ENCODE assay signal across 11 cellular contexts in the genomic region with DNA sequence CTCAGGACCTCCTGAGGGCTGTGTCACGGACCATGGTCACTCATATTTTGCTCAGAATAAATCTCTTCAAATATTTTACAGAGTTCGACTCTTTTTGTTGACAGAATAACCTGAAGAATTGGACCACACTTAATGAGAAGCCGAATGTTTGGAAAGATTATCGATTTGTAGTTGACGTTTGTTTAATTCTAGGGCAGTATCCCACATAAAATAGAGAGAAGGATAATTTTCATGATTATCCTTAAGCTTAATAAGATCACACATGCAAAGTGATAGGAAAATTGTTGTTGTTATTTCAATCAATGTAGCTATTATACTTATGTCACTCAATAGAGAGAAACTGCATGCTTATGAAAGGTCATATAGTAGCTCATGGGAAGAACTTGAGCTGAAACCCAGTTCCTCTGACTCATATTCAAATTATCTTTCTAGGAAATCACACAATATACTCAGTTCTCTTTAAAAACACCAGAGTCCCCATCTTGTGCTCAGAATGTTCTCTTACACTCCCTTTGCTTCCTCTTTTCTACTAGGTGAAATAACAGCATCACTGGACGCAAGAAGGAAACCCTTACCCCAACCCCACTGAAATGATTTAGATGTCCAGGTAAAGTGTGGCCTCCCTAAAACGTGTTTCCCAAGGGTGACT.
A peak's percentile ranks its signal among the peaks of the same experiment; 100 is the strongest.
DNase-seq lines count a peak whose midpoint lies in the region; ATAC-seq, FAIRE-seq and TF ChIP-seq lines count a peak whose summit lies in the region.
"Had no signal": no experiment of that assay in that cellular context is flagged by ENCODE, and none has a peak within 500 bp of the region (broad histone marks: within the 10 kb centered on the region; RNA-seq: fewer than 3 reads in every experiment).

No MANE protein-coding gene starts in this region.

- FAIRE-seq in GM12891 (lab: Jason Lieb, UNC) = no peak
- FAIRE-seq: H1 had no signal

- ATAC-seq in GM21381 (IDR thresholded peaks at IDR 0.05; ENCODE audit: unreplicated experiment) = peak; percentile 73
- ATAC-seq in HG03196 (IDR thresholded peaks at IDR 0.05; ENCODE audit: unreplicated experiment) = peak; percentile 71
- peak; percentile 67 for ATAC-seq in activated CD8-positive, alpha-beta T cell treated with anti-CD3 and anti-CD28 coated beads for 36 hours
- no peak for ATAC-seq in GM19328 (IDR thresholded peaks at IDR 0.05; ENCODE audit: unreplicated experiment)

- CTCF ChIA-PET in activated CD8-positive, alpha-beta T cell treated with anti-CD3 and anti-CD28 coated beads for 36 hours (lab: Charles Lee) = no interaction called here

- no peak for TF ChIP-seq CTCF in activated CD8-positive, alpha-beta T cell treated with anti-CD3 and anti-CD28 coated beads for 36 hours (IDR thresholded peaks at IDR 0.05)

- no peak for DNase-seq in GM12891 (ENCODE audit: insufficient read length, low spot score)
- DNase-seq in activated CD8-positive, alpha-beta T cell treated with anti-CD3 and anti-CD28 coated beads for 36 hours = no peak
- no peak for DNase-seq in kidney glomerular epithelial cell (lab: John Stamatoyannopoulos, UW)
- DNase-seq in NCI-H1048 (lab: John Stamatoyannopoulos, UW) = no peak
- no peak for DNase-seq in activated CD8-positive, alpha-beta memory T cell treated with anti-CD3 and anti-CD28 coated beads for 24 hours
- DNase-seq: NCI-H2227 treated with DMSO at 0.1 percent for 48 hours had no signal

- intact Hi-C loops in activated CD8-positive, alpha-beta T cell treated with anti-CD3 and anti-CD28 coated beads for 36 hours (cut with micrococcal nuclease) = no loop called here

- peaks cover 3% of the 10 kb centered on the region for H3K4me1 Mint-ChIP-seq in activated CD8-positive, alpha-beta T cell treated with anti-CD3 and anti-CD28 coated beads for 36 hours (ENCODE audit: low read depth)
- H3K4me1 Mint-ChIP-seq: central memory CD8-positive, alpha-beta T cell had no signal

- H3K9me3 Mint-ChIP-seq in activated CD8-positive, alpha-beta T cell treated with anti-CD3 and anti-CD28 coated beads for 36 hours = peaks cover 3% of the 10 kb centered on the region

- H3K27ac Mint-ChIP-seq in activated CD8-positive, alpha-beta T cell treated with anti-CD3 and anti-CD28 coated beads for 36 hours = no peak overlapping the region

- no peak for TF ChIP-seq POLR2A in GM12891 (IDR thresholded peaks at IDR 0.05; ENCODE audit: low read depth, low read length)

- POLR2A ChIA-PET in activated CD8-positive, alpha-beta T cell treated with anti-CD3 and anti-CD28 coated beads for 36 hours (lab: Charles Lee) = no interaction called here

- H3K36me3 Mint-ChIP-seq in activated CD8-positive, alpha-beta T cell treated with anti-CD3 and anti-CD28 coated beads for 36 hours (ENCODE audit: low read depth) = no peaks in the 10 kb centered on the region

- no peak overlapping the region for H3K4me3 Mint-ChIP-seq in activated CD8-positive, alpha-beta T cell treated with anti-CD3 and anti-CD28 coated beads for 36 hours
- H3K4me3 Mint-ChIP-seq: central memory CD8-positive, alpha-beta T cell had no signal

- no peaks in the 10 kb centered on the region for H3K27me3 Mint-ChIP-seq in activated CD8-positive, alpha-beta T cell treated with anti-CD3 and anti-CD28 coated beads for 36 hours
- H3K27me3 Mint-ChIP-seq: central memory CD8-positive, alpha-beta T cell had no signal

TF ChIP-seq in GM12891, 5 proteins besides CTCF, POLR2A, EP300 and RAD21:
- TF ChIP-seq SPI1 (IDR thresholded peaks at IDR 0.05; ENCODE audit: low read depth, low read length) = peak; percentile 50
- TF ChIP-seq TAF1 (IDR thresholded peaks at IDR 0.05; ENCODE audit: low read depth, low read length) = no peak
- TF ChIP-seq PAX5 (IDR thresholded peaks at IDR 0.05; ENCODE audit: insufficient read depth, low read length, severe bottlenecking) = no peak
